ENCODE assay signal across 8 cellular contexts in the genomic region with DNA sequence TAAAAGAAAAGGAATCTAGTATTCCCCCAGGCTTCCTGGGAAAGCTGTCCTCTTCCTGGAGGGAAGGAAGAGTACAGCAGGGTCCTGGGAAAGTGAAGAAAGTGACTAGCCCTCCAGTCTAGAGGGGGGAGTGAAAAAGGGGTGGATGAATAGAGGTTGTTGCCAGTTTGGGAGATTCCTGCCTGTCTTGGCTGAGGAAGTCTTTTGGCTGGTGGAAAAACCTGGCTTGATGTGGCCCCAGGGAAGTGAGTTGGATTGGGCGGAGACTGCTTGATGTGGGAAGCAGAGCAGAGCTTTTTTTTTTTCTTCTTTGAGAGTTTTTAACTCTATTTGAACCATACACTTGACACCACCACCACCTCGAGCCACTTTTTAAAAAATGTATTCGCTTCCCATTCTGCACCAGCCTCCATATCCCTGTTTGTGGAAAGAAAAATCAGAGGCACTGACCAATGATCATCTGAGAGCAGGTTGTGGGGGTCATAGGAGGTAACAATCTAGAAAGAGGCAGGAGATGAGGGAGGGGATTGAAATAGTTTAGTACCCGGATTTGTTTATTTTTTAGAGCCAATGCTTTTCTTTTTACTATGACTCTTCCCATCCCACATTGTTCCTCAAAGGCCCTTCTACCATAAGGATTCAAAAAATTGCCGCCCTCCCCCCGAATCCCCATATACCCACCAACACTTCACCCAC. TPM values are rescaled to one million over a fixed set of nuclear protein-coding genes. Genes with fewer than 3 reads are reported as not detected.
A peak's percentile ranks its signal among the peaks of the same experiment; 100 is the strongest.
DNase-seq lines count a peak whose midpoint lies in the region; ATAC-seq and TF ChIP-seq lines count a peak whose summit lies in the region.

No MANE protein-coding gene starts in this region.

- H3K27me3 ChIP-seq in gastroesophageal sphincter, result no peaks in the 10 kb centered on the region

- H3K27ac Mint-ChIP-seq in activated CD4-positive, alpha-beta T cell treated with anti-CD3 and anti-CD28 coated beads for 36 hours, result peak overlapping the region; percentile 81
- H3K27ac Mint-ChIP-seq in WTC11, result peak overlapping the region; percentile 93

- WGBS in gastroesophageal sphincter (ENCODE audit: low coverage in 1 of 2), 2 donors, result 0 to 13% methylated on average over 1 to 5 of the region's 6 CpGs

- TF ChIP-seq EP300 in gastroesophageal sphincter (IDR thresholded peaks at IDR 0.05), result no peak

- CTCF ChIA-PET in activated CD4-positive, alpha-beta T cell treated with anti-CD3 and anti-CD28 coated beads for 36 hours (lab: Charles Lee), result interaction anchor here (1.6 kb wide), 1 partner anchor 10 kb away, joined by 6 read pairs; no protein-coding TSS in a partner anchor
- CTCF ChIA-PET in WTC11 (lab: Charles Lee), result interaction anchor here (0.7 to 1.7 kb wide), 10 partner anchors 13 to 145 kb away, joined by 3 to 16 read pairs (median 5); a partner anchor contains a TSS

- no peak for TF ChIP-seq POLR2A in gastroesophageal sphincter (IDR thresholded peaks at IDR 0.05)

- H3K4me1 Mint-ChIP-seq in activated CD4-positive, alpha-beta T cell treated with anti-CD3 and anti-CD28 coated beads for 36 hours, result peaks cover 23% of the 10 kb centered on the region
- H3K4me1 Mint-ChIP-seq in WTC11, result peaks cover 26% of the 10 kb centered on the region

- H3K27me3 Mint-ChIP-seq in activated CD4-positive, alpha-beta T cell treated with anti-CD3 and anti-CD28 coated beads for 36 hours, result no peaks in the 10 kb centered on the region
- no peaks in the 10 kb centered on the region for H3K27me3 Mint-ChIP-seq in WTC11 (ENCODE audit: low read depth)

- H3K4me3 ChIP-seq in gastroesophageal sphincter, result peak overlapping the region; percentile 91 to 93

- no peaks in the 10 kb centered on the region for H3K9me3 ChIP-seq in gastroesophageal sphincter

- peaks cover 12% of the 10 kb centered on the region for H3K36me3 Mint-ChIP-seq in activated CD4-positive, alpha-beta T cell treated with anti-CD3 and anti-CD28 coated beads for 36 hours (ENCODE audit: low read depth)
- H3K36me3 Mint-ChIP-seq in WTC11, result peaks cover 23% of the 10 kb centered on the region

- POLR2A ChIA-PET in activated CD4-positive, alpha-beta T cell treated with anti-CD3 and anti-CD28 coated beads for 36 hours (lab: Charles Lee), result interaction anchor here (0.5 kb wide), 1 partner anchor 148 kb away, joined by 3 read pairs; a partner anchor contains a TSS
- POLR2A ChIA-PET in WTC11 (lab: Charles Lee), result interaction anchor here (0.5 to 1.4 kb wide), 6 partner anchors 11 to 162 kb away, joined by 3 to 7 read pairs (median 3); a partner anchor contains a TSS

- H3K9me3 Mint-ChIP-seq in activated CD4-positive, alpha-beta T cell treated with anti-CD3 and anti-CD28 coated beads for 36 hours (ENCODE audit: low read depth), result no peaks in the 10 kb centered on the region
- no peaks in the 10 kb centered on the region for H3K9me3 Mint-ChIP-seq in WTC11

- no peak for ATAC-seq in activated CD4-positive, alpha-beta T cell treated with anti-CD3 and anti-CD28 coated beads for 36 hours
- ATAC-seq in WTC11 (peak; percentile 50), gastroesophageal sphincter (peak; percentile 86), esophagus mucosa (no peak), GM21825 (IDR thresholded peaks at IDR 0.05; ENCODE audit: unreplicated experiment) (no peak)

- H3K4me3 Mint-ChIP-seq in activated CD4-positive, alpha-beta T cell treated with anti-CD3 and anti-CD28 coated beads for 36 hours, result peak overlapping the region; percentile 71
- H3K4me3 Mint-ChIP-seq in WTC11, result peak overlapping the region; percentile 85

- TF ChIP-seq CTCF in WTC11 (IDR thresholded peaks at IDR 0.05), result no peak
- TF ChIP-seq CTCF in gastroesophageal sphincter (IDR thresholded peaks at IDR 0.05), result no peak

- intact Hi-C loops in activated CD4-positive, alpha-beta T cell treated with anti-CD3 and anti-CD28 coated beads for 36 hours (cut with DNase I, micrococcal nuclease), result loop anchor here in 1 of 2 experiments (1.0 kb wide), 1 partner anchor 13 kb away; a partner anchor contains a TSS

- DNase-seq in activated CD4-positive, alpha-beta T cell treated with anti-CD3 and anti-CD28 coated beads for 36 hours, result no peak
- DNase-seq in activated CD4-positive, alpha-beta T cell treated with anti-CD3 and anti-CD28 coated beads, Interleukin-2, amount 50 U/mL, for 48 hours, result no peak
- DNase-seq in WTC11 (ENCODE audit: low spot score), result no peak
- DNase-seq in occipital lobe (lab: John Stamatoyannopoulos, UW), result peak; percentile 44
- DNase-seq in Kasumi-1 (lab: John Stamatoyannopoulos, UW), result no peak

- peaks cover 0 to 61% of the 10 kb centered on the region in 2 donors for H3K36me3 ChIP-seq in gastroesophageal sphincter

- H3K4me1 ChIP-seq in gastroesophageal sphincter, result peaks cover 0 to 57% (median 9%) of the 10 kb centered on the region in 3 donors

- H3K27ac ChIP-seq in gastroesophageal sphincter, result peak overlapping the region; percentile 96 to 99 (median 99)

TF ChIP-seq in WTC11, 78 proteins besides CTCF, POLR2A, EP300 and RAD21 (continues in another document):
- TF ChIP-seq, protein P1, sequence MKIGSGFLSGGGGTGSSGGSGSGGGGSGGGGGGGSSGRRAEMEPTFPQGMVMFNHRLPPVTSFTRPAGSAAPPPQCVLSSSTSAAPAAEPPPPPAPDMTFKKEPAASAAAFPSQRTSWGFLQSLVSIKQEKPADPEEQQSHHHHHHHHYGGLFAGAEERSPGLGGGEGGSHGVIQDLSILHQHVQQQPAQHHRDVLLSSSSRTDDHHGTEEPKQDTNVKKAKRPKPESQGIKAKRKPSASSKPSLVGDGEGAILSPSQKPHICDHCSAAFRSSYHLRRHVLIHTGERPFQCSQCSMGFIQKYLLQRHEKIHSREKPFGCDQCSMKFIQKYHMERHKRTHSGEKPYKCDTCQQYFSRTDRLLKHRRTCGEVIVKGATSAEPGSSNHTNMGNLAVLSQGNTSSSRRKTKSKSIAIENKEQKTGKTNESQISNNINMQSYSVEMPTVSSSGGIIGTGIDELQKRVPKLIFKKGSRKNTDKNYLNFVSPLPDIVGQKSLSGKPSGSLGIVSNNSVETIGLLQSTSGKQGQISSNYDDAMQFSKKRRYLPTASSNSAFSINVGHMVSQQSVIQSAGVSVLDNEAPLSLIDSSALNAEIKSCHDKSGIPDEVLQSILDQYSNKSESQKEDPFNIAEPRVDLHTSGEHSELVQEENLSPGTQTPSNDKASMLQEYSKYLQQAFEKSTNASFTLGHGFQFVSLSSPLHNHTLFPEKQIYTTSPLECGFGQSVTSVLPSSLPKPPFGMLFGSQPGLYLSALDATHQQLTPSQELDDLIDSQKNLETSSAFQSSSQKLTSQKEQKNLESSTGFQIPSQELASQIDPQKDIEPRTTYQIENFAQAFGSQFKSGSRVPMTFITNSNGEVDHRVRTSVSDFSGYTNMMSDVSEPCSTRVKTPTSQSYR (CRISPR knock-in tag; IDR thresholded peaks at IDR 0.05), result peak; percentile 16; the same call in 1 of the 2 replicates
- TF ChIP-seq, protein P2, sequence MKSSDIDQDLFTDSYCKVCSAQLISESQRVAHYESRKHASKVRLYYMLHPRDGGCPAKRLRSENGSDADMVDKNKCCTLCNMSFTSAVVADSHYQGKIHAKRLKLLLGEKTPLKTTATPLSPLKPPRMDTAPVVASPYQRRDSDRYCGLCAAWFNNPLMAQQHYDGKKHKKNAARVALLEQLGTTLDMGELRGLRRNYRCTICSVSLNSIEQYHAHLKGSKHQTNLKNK (CRISPR knock-in tag; IDR thresholded peaks at IDR 0.05), result no peak

RNA-seq across cellular contexts. Expression of a gene that starts 0.7 kb away (rescaled TPM):
- 10 to 100 TPM; 16.7 to 17.0 TPM for total RNA-seq in activated CD4-positive, alpha-beta T cell treated with anti-CD3 and anti-CD28 coated beads for 36 hours
- total RNA-seq in WTC11 (2021) (52.4 to 57.0 TPM (median 55.7 TPM) in 3 replicates), gastroesophageal sphincter (10 to 100 TPM; 34.6 to 70.2 (median 53.2) TPM), occipital lobe (44.5 TPM), esophagus mucosa (4.1 TPM)

RNA-seq across cellular contexts. Expression of a gene that starts 7.3 kb away (rescaled TPM):
- 1 to 10 TPM; 2.2 to 2.6 TPM for total RNA-seq in activated CD4-positive, alpha-beta T cell treated with anti-CD3 and anti-CD28 coated beads for 36 hours
- total RNA-seq in WTC11 (2021) (11.9 to 19.0 TPM (median 17.2 TPM) in 3 replicates), gastroesophageal sphincter (100 to 1,000 TPM; 116 to 140 (median 128) TPM), occipital lobe (49.4 TPM), esophagus mucosa (1.5 TPM)

RNA-seq across cellular contexts. Expression of a gene that starts 12.9 kb away (rescaled TPM):
- 10 to 100 TPM; 12.1 to 14.9 TPM for total RNA-seq in activated CD4-positive, alpha-beta T cell treated with anti-CD3 and anti-CD28 coated beads for 36 hours
- total RNA-seq in WTC11 (2021) (25.4 to 26.9 TPM (median 25.8 TPM) in 3 replicates), gastroesophageal sphincter (10 to 100 TPM; 21.7 to 38.7 (median 33.1) TPM), occipital lobe (13.6 TPM), esophagus mucosa (35.8 TPM)

RNA-seq across cellular contexts. Expression of a gene that starts 29.1 kb away (rescaled TPM):
- 1 to 10 TPM; 1.4 to 1.5 TPM for total RNA-seq in activated CD4-positive, alpha-beta T cell treated with anti-CD3 and anti-CD28 coated beads for 36 hours
- total RNA-seq in WTC11 (2021) (0.46 to 1.2 TPM (median 1.2 TPM) in 3 replicates), gastroesophageal sphincter (10 to 100 TPM in 1 of 4 donors, 1 to 10 TPM in 3; 2.3 to 10.1 (median 5.0) TPM), occipital lobe (45.2 TPM), esophagus mucosa (0.04 TPM)

RNA-seq across cellular contexts. Expression of a gene that starts 54.1 kb away (rescaled TPM):
- 1 to 10 TPM; 1.3 to 1.4 TPM for total RNA-seq in activated CD4-positive, alpha-beta T cell treated with anti-CD3 and anti-CD28 coated beads for 36 hours
- total RNA-seq in WTC11 (2021), result 15.9 to 17.9 TPM (median 16.1 TPM) in 3 replicates
- total RNA-seq in gastroesophageal sphincter, result 1 to 10 TPM in 3 of 4 donors, under 1 TPM in 1; 0.89 to 4.7 (median 1.6) TPM
- total RNA-seq in occipital lobe, result 50.2 TPM
- 0.16 TPM for total RNA-seq in esophagus mucosa

Comparison
In these comparisons a context has a peak if more than half of its experiments do, and no peak if none do; other contexts are left out.
1. ATAC-seq: peak in WTC11 (single experiment) and gastroesophageal sphincter (single experiment); none in activated CD4-positive, alpha-beta T cell treated with anti-CD3 and anti-CD28 coated beads for 36 hours (single experiment), esophagus mucosa (single experiment) and GM21825 (single experiment).